Comparison of ENCODE assay signal across 12 cellular contexts in genomic region chr6:142569676-142570075, GRCh38.
DNase-seq lines count a peak whose midpoint lies in the region; ATAC-seq and TF ChIP-seq lines count a peak whose summit lies in the region.
"Had no signal": no experiment of that assay in that cellular context is flagged by ENCODE, and none has a peak within 500 bp of the region (broad histone marks: within the 10 kb centered on the region; RNA-seq: fewer than 3 reads in every experiment).

No MANE protein-coding gene starts in this region.

- DNase-seq in EL (peak; percentile 29), NCI-H226 (peak; percentile 62), dorsolateral prefrontal cortex (no peak), osteoblast (ENCODE audit: insufficient read length, low spot score, missing footprints) (no peak), NCI-H69 (lab: John Stamatoyannopoulos, UW) (no peak), midbrain (lab: John Stamatoyannopoulos, UW) (no peak)
- DNase-seq: foreskin melanocyte; stimulated activated CD4-positive, alpha-beta T cell treated with anti-CD3 and anti-CD28 coated beads, Interleukin-4, amount 100 ng/mL, for 4 hours had no signal

- no peak for TF ChIP-seq CTCF in dorsolateral prefrontal cortex (IDR thresholded peaks at IDR 0.05 in 54 of 56, conservative IDR thresholded peaks at IDR 0.05 in 2 of 56; ENCODE audit: low read depth in 1 of 56, partially characterized antibody in 56 of 56)
- no peak for TF ChIP-seq CTCF in osteoblast (IDR thresholded peaks at IDR 0.05; ENCODE audit: extremely low read depth, low read depth, low read length)

- H3K36me3 ChIP-seq in osteoblast (ENCODE audit: insufficient read depth, low read length): no peaks in the 10 kb centered on the region
- H3K36me3 ChIP-seq: vagina had no signal

- intact Hi-C loops in dorsolateral prefrontal cortex (cut with DNase I): loop anchor here in 1 of 2 donors (5.0 kb wide), 1 partner anchor 858 kb away; no protein-coding TSS in a partner anchor

- H4K20me1 ChIP-seq in osteoblast (ENCODE audit: insufficient read depth, low read length): no peaks in the 10 kb centered on the region

- peak overlapping the region; percentile 52 for H2AFZ ChIP-seq in osteoblast (ENCODE audit: low read length)

- no peaks in the 10 kb centered on the region for H3K79me2 ChIP-seq in osteoblast (ENCODE audit: insufficient read depth, low read length)

- ATAC-seq in HG03095 (IDR thresholded peaks at IDR 0.05; ENCODE audit: unreplicated experiment): no peak
- ATAC-seq in GM18907 (IDR thresholded peaks at IDR 0.05; ENCODE audit: unreplicated experiment): no peak

- H3K4me3 ChIP-seq in dorsolateral prefrontal cortex (no peak overlapping the region), osteoblast (ENCODE audit: insufficient read depth, low read length) (no peak overlapping the region)
- H3K4me3 ChIP-seq: vagina had no signal

- peak overlapping the region; percentile 36 for H3K4me2 ChIP-seq in osteoblast (ENCODE audit: insufficient read depth, low read length)
- H3K4me2 ChIP-seq: KMS-11 had no signal

- H3K27ac ChIP-seq in dorsolateral prefrontal cortex (peak overlapping the region in 39 of 59 donors; percentile 3 to 79 (median 43)), osteoblast (ENCODE audit: low read depth, low read length) (peak overlapping the region; percentile 65)
- H3K27ac ChIP-seq: KMS-11, vagina had no signal

- H3K9me3 ChIP-seq in osteoblast (ENCODE audit: low read depth, low read length): no peaks in the 10 kb centered on the region
- H3K9me3 ChIP-seq: vagina had no signal

- H3K4me1 ChIP-seq in osteoblast (ENCODE audit: insufficient read depth, low read length): peaks cover 17% of the 10 kb centered on the region

- H3K27me3 ChIP-seq in dorsolateral prefrontal cortex (no peaks in the 10 kb centered on the region), osteoblast (ENCODE audit: insufficient read depth, low read length) (no peaks in the 10 kb centered on the region)
- H3K27me3 ChIP-seq: vagina had no signal

Comparison
In these comparisons a context has a peak if more than half of its experiments do, and no peak if none do; other contexts are left out.
1. DNase-seq: peak in EL (single experiment) and NCI-H226 (single experiment); none in dorsolateral prefrontal cortex (0 of 10), osteoblast (single experiment), NCI-H69 (single experiment) and midbrain (single experiment).